ENCODE assay signal across 30 cellular contexts in genomic region chr2:240111253-240111652, GRCh38. TPM values are rescaled to one million over a fixed set of nuclear protein-coding genes. Genes with fewer than 3 reads are reported as not detected.
DNase-seq lines count a peak whose midpoint lies in the region; ATAC-seq and TF ChIP-seq lines count a peak whose summit lies in the region.
"Had no signal": no experiment of that assay in that cellular context is flagged by ENCODE, and none has a peak within 500 bp of the region (broad histone marks: within the 10 kb centered on the region; RNA-seq: fewer than 3 reads in every experiment).

No MANE protein-coding gene starts in this region.

- no peak for TF ChIP-seq EP300 in SK-N-SH (IDR thresholded peaks at IDR 0.05; ENCODE audit: borderline replicate concordance in 1 of 2, low read depth in 1 of 2, low read length in 1 of 2)

- DNase-seq in SK-N-SH (peak; percentile 14), NCI-H2171 (lab: John Stamatoyannopoulos, UW) (peak; percentile 89), fibroblast of pulmonary artery (ENCODE audit: low read depth) (peak; percentile 12), Karpas-422 (no peak), NCI-H526 treated with DMSO at 0.1 percent for 48 hours (lab: John Stamatoyannopoulos, UW) (no peak)
- DNase-seq in activated effector memory CD4-positive, alpha-beta T cell treated with Interleukin-2 at 50 U/mL for 16 hours = no peak
- no peak for DNase-seq in activated CD4-positive, CD25-positive, alpha-beta regulatory T cell (lab: John Stamatoyannopoulos, UW)
- DNase-seq: activated naive CD4-positive, alpha-beta T cell treated with Interleukin-2 at 50 U/mL for 16 hours; activated T-cell treated with anti-CD3 and anti-CD28 coated beads, Interleukin-2, amount 50 U/mL, for 4 hours; cortex of kidney; GDM1; mammary epithelial cell; MM.1S; NCI-H1436 treated with DMSO at 0.1 percent for 48 hours; NCI-H226; right cardiac atrium; SHP77 treated with DMSO at 0.1 percent for 48 hours; stimulated activated naive CD4-positive, alpha-beta T cell treated with Interleukin-2 at 50 U/mL for 16 hours; T-helper 1 cell; uterus had no signal

- H3K36me3 ChIP-seq in SK-N-SH (replicated peaks in 1 of 2; ENCODE audit: control insufficient read depth in 1 of 2, insufficient read depth in 2 of 2, low read length in 1 of 2) = no peaks in the 10 kb centered on the region
- no peaks in the 10 kb centered on the region for H3K36me3 ChIP-seq in Karpas-422 (ENCODE audit: insufficient read depth, low read length)
- H3K36me3 ChIP-seq: thoracic aorta, uterus had no signal

- 27% methylated on average over 8 of the region's 10 CpGs for WGBS in SK-N-SH (ENCODE audit: low lambda C conversion rate)

- POLR2A ChIA-PET in SK-N-SH (lab: Yijun Ruan, JAX) = no interaction called here

- CTCF ChIA-PET in SK-N-SH (lab: Yijun Ruan, JAX) = interaction anchor here (0.7 kb wide), 1 partner anchor 32 kb away, joined by 3 read pairs; no protein-coding TSS in a partner anchor

- H3K9me2 ChIP-seq in SK-N-SH = no peaks in the 10 kb centered on the region
- no peaks in the 10 kb centered on the region for H3K9me2 ChIP-seq in Karpas-422 (replicated peaks; ENCODE audit: insufficient read depth, low read length)

- H4K20me1 ChIP-seq in SK-N-SH (ENCODE audit: insufficient read depth) (no peaks in the 10 kb centered on the region), Karpas-422 (ENCODE audit: insufficient read depth, low read depth, low read length) (no peaks in the 10 kb centered on the region)

- H3K4me1 ChIP-seq in SK-N-SH (ENCODE audit: control insufficient read depth in 1 of 2, insufficient read depth in 2 of 2, low read depth in 1 of 2, low read length in 1 of 2) (no peaks in the 10 kb centered on the region), Karpas-422 (ENCODE audit: low read length) (no peaks in the 10 kb centered on the region)
- H3K4me1 ChIP-seq: parathyroid adenoma, uterus had no signal

- H2AFZ ChIP-seq in SK-N-SH (ENCODE audit: low read depth) (no peak overlapping the region), Karpas-422 (ENCODE audit: low read length) (no peak overlapping the region)
- H2AFZ ChIP-seq: parathyroid adenoma had no signal

- H3K4me3 ChIP-seq in SK-N-SH (ENCODE audit: low read depth in 2 of 2, low read length in 1 of 2) (no peak overlapping the region), fibroblast of pulmonary artery (replicated peaks; ENCODE audit: low read depth, low read length) (no peak overlapping the region), Karpas-422 (ENCODE audit: low read length) (no peak overlapping the region)
- H3K4me3 ChIP-seq: thoracic aorta, uterus had no signal

- TF ChIP-seq CTCF in SK-N-SH (IDR thresholded peaks at IDR 0.05) (no peak), fibroblast of pulmonary artery (IDR thresholded peaks at IDR 0.05; ENCODE audit: low read length, missing control alignments) (no peak)

- H3K27me3 ChIP-seq in SK-N-SH (ENCODE audit: insufficient read depth) (peaks cover 5% of the 10 kb centered on the region; the same call in 1 of the 2 replicates), Karpas-422 (ENCODE audit: low read length) (no peaks in the 10 kb centered on the region)
- H3K27me3 ChIP-seq: uterus had no signal

- H3K79me2 ChIP-seq in SK-N-SH (ENCODE audit: insufficient read depth) = no peaks in the 10 kb centered on the region
- no peaks in the 10 kb centered on the region for H3K79me2 ChIP-seq in Karpas-422 (ENCODE audit: low read length)
- H3K79me2 ChIP-seq: parathyroid adenoma had no signal

- H3K27ac ChIP-seq in SK-N-SH (ENCODE audit: low read depth in 2 of 2, low read length in 1 of 2) (no peak overlapping the region), Karpas-422 (ENCODE audit: low read length) (no peak overlapping the region)
- H3K27ac ChIP-seq: parathyroid adenoma, thoracic aorta, uterus had no signal

- H3K9me3 ChIP-seq in SK-N-SH = no peaks in the 10 kb centered on the region
- H3K9me3 ChIP-seq in Karpas-422 (ENCODE audit: low read length) = no peaks in the 10 kb centered on the region
- H3K9me3 ChIP-seq: thoracic aorta, uterus had no signal

- H3F3A ChIP-seq in SK-N-SH (replicated peaks; ENCODE audit: insufficient read depth) = no peaks in the 10 kb centered on the region

- no peak for TF ChIP-seq RAD21 in SK-N-SH (IDR thresholded peaks at IDR 0.05; ENCODE audit: low read length)

- H3K9ac ChIP-seq in SK-N-SH (no peak overlapping the region), Karpas-422 (ENCODE audit: low read length) (no peak overlapping the region)
- H3K9ac ChIP-seq: parathyroid adenoma had no signal

- ATAC-seq in SK-N-SH treated with all-trans-retinoic acid at 6 μM for 48 hours = no peak
- ATAC-seq: activated T-cell treated with anti-CD3 and anti-CD28 coated beads, Interleukin-2, amount 50 U/mL, for 4 hours; esophagus mucosa; right cardiac atrium had no signal

- no peak overlapping the region for H3K4me2 ChIP-seq in SK-N-SH
- H3K4me2 ChIP-seq in Karpas-422 (ENCODE audit: low read depth, low read length, poor library complexity, severe bottlenecking) = no peak overlapping the region

TF ChIP-seq in SK-N-SH, 30 proteins besides CTCF, POLR2A, EP300 and RAD21 (continues in another document):
- TF ChIP-seq RXRA (IDR thresholded peaks at IDR 0.05; ENCODE audit: borderline replicate concordance, low read depth) (no peak), POLR2AphosphoS5 (IDR thresholded peaks at IDR 0.05; ENCODE audit: low read depth, low read length) (no peak), EZH2phosphoT487 (IDR thresholded peaks at IDR 0.05; ENCODE audit: borderline replicate concordance, low read depth) (no peak), SIN3A (IDR thresholded peaks at IDR 0.05; ENCODE audit: borderline replicate concordance, low read depth, low read length) (no peak), RCOR1 (IDR thresholded peaks at IDR 0.05; ENCODE audit: low read length) (no peak), ELF1 (IDR thresholded peaks at IDR 0.05) (no peak), USF1 (IDR thresholded peaks at IDR 0.05; ENCODE audit: borderline replicate concordance, low read depth) (no peak), SMC3 (IDR thresholded peaks at IDR 0.05; ENCODE audit: low read depth, low read length) (no peak)

TF ChIP-seq in SK-N-SH treated with all-trans-retinoic acid at 6 μM for 48 hours, 23 proteins besides CTCF, POLR2A, EP300 and RAD21:
- TF ChIP-seq CSDC2 (CRISPR knock-in tag; IDR thresholded peaks at IDR 0.05) = no peak

RNA-seq across cellular contexts. Expression of gene COPS9, which starts 24.9 kb away (rescaled TPM):
- polyA plus RNA-seq in SK-N-SH (2012; rRNA removed) = 511 and 717 TPM in 2 replicates
- 598 and 644 TPM in 2 replicates for polyA plus RNA-seq in SK-N-SH (2012; cell fraction: cytosol; rRNA removed)
- 162 and 319 TPM in 2 replicates for polyA plus RNA-seq in SK-N-SH (2012; cell fraction: nucleus; rRNA removed)
- 214 and 375 TPM in 2 replicates for total RNA-seq in Karpas-422 (2014; rRNA removed; shearing (Covaris generic); ENCODE audit: low replicate concordance)

RNA-seq across cellular contexts. Expression of gene OTOS, which starts 29.2 kb away (rescaled TPM):
- not detected in 2 replicates for polyA plus RNA-seq in SK-N-SH (2012; rRNA removed)
- polyA plus RNA-seq in SK-N-SH (2012; cell fraction: cytosol; rRNA removed) = not detected in 2 replicates
- polyA plus RNA-seq in SK-N-SH (2012; cell fraction: nucleus; rRNA removed) = not detected in 2 replicates
- total RNA-seq in Karpas-422 (2014; rRNA removed; shearing (Covaris generic); ENCODE audit: low replicate concordance) = not detected in 2 replicates
- total RNA-seq: activated CD8-positive, alpha-beta memory T cell treated with anti-CD3 and anti-CD28 coated beads for 36 hours; activated T-cell treated with anti-CD3 and anti-CD28 coated beads, Interleukin-2, amount 50 U/mL, for 4 hours; bronchial epithelial cell; esophagus mucosa; mammary epithelial cell; right cardiac atrium; thoracic aorta; uterus had no signal
- polyA plus RNA-seq: AG04450, CD14-positive monocyte, IgD-negative memory B cell, mammary epithelial cell, neural cell, right cardiac atrium had no signal

RNA-seq across cellular contexts. Expression of gene OR6B3, which starts 57.9 kb away (rescaled TPM):
- polyA plus RNA-seq in SK-N-SH (2012; rRNA removed) = not detected in 2 replicates
- polyA plus RNA-seq in SK-N-SH (2012; cell fraction: cytosol; rRNA removed) = not detected in 2 replicates
- not detected in 2 replicates for polyA plus RNA-seq in SK-N-SH (2012; cell fraction: nucleus; rRNA removed)
- not detected in 2 replicates for total RNA-seq in Karpas-422 (2014; rRNA removed; shearing (Covaris generic); ENCODE audit: low replicate concordance)
- total RNA-seq: activated CD8-positive, alpha-beta memory T cell treated with anti-CD3 and anti-CD28 coated beads for 36 hours; activated T-cell treated with anti-CD3 and anti-CD28 coated beads, Interleukin-2, amount 50 U/mL, for 4 hours; bronchial epithelial cell; esophagus mucosa; mammary epithelial cell; right cardiac atrium; thoracic aorta; uterus had no signal
- polyA plus RNA-seq: AG04450, CD14-positive monocyte, IgD-negative memory B cell, mammary epithelial cell, neural cell, right cardiac atrium had no signal

Comparison
In these comparisons a context has a peak if more than half of its experiments do, and no peak if none do; other contexts are left out.
1. DNase-seq: peak in SK-N-SH (single experiment), NCI-H2171 (single experiment) and fibroblast of pulmonary artery (single experiment); none in Karpas-422 (single experiment), activated effector memory CD4-positive, alpha-beta T cell treated with Interleukin-2 at 50 U/mL for 16 hours (single experiment), NCI-H526 treated with DMSO at 0.1 percent for 48 hours (single experiment) and activated CD4-positive, CD25-positive, alpha-beta regulatory T cell (0 of 4).